ENCODE assay signal across 1 cellular context in the genomic region with DNA sequence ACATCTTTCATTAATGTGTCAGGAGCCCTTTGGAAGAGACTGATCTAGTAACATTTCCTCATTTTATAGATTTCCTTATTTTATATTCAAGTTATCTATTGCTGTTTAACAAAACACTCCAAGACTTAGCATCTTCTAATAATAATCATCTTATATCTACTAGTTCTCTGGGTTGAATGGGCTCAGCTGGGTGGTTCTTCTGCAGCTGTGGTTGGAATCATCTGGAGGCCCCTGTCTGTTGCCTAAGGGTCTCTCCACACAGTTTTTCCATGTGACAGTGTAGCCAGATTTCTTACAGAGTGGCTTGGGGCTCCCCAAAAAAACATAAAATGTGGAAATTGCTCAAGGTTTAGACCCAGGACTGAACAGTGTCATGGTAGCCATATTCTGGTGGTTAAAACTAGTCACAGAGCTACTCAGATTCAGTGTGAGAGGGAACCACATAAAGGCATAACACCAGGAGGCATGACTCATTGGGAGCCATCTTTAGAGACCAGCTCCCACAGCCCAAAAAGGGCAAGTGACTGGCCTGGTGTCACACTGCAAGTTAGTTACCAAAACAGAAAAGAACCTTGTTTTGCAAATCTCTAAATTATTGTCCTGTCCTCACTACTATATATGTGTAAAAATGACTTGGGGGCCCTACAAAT.
TF ChIP-seq lines count a peak whose summit lies in the region.

No MANE protein-coding gene starts in this region.

TF ChIP-seq in K562, 482 proteins besides CTCF, POLR2A, EP300 and RAD21 (continued from another document):
- TF ChIP-seq, protein P1, sequence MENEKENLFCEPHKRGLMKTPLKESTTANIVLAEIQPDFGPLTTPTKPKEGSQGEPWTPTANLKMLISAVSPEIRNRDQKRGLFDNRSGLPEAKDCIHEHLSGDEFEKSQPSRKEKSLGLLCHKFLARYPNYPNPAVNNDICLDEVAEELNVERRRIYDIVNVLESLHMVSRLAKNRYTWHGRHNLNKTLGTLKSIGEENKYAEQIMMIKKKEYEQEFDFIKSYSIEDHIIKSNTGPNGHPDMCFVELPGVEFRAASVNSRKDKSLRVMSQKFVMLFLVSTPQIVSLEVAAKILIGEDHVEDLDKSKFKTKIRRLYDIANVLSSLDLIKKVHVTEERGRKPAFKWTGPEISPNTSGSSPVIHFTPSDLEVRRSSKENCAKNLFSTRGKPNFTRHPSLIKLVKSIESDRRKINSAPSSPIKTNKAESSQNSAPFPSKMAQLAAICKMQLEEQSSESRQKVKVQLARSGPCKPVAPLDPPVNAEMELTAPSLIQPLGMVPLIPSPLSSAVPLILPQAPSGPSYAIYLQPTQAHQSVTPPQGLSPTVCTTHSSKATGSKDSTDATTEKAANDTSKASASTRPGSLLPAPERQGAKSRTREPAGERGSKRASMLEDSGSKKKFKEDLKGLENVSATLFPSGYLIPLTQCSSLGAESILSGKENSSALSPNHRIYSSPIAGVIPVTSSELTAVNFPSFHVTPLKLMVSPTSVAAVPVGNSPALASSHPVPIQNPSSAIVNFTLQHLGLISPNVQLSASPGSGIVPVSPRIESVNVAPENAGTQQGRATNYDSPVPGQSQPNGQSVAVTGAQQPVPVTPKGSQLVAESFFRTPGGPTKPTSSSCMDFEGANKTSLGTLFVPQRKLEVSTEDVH (IDR thresholded peaks at IDR 0.05; ENCODE audit: low read depth, partially characterized antibody), result no peak
- TF ChIP-seq RFX7 (CRISPR knock-in tag; IDR thresholded peaks at IDR 0.05), result no peak
- no peak for TF ChIP-seq ADNP (tag; IDR thresholded peaks at IDR 0.05)
- TF ChIP-seq NFIC (IDR thresholded peaks at IDR 0.05), result no peak
- TF ChIP-seq RBBP5 (IDR thresholded peaks at IDR 0.05; ENCODE audit: borderline replicate concordance, insufficient read depth, low read length, poor library complexity, severe bottlenecking), result no peak
